ENCODE assay signal across 2 cellular contexts in the genomic region with DNA sequence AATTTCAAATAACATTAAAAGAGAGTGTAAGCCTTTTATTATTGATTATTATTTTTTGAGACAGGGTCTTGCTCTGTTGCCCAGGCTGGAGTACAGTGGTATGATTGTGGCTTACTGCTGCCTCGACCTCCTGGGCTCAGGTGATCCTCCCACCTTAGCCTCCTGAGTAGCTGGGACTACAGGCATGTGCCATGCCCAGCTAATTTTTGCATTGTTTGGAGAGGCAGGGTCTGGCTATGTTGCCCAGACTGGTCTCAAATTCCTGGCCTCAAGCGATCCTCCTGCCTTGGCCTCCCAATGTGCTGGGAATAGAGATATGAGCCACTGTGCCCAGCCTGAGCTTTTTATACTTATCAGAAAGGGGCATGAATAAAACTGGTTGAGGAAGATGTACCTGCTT. TPM values are rescaled to one million over a fixed set of nuclear protein-coding genes. Genes with fewer than 3 reads are reported as not detected.
"Had no signal": no experiment of that assay in that cellular context is flagged by ENCODE, and none has a peak within 500 bp of the region (broad histone marks: within the 10 kb centered on the region; RNA-seq: fewer than 3 reads in every experiment).

No MANE protein-coding gene starts in this region.

RNA-seq across cellular contexts. Expression of a gene that starts 57.0 kb away (rescaled TPM):
- total RNA-seq: HT-29 had no signal
- polyA plus RNA-seq: IgD-negative memory B cell had no signal
